Comparison of ENCODE assay signal across 8 cellular contexts in genomic region chr7:151027728-151028130, GRCh38. TPM values are rescaled to one million over a fixed set of nuclear protein-coding genes. Genes with fewer than 3 reads are reported as not detected.
DNase-seq lines count a peak whose midpoint lies in the region; ATAC-seq and TF ChIP-seq lines count a peak whose summit lies in the region.
"Not testable (repeated sequence)": the region's sequence is repeated elsewhere in the genome, so short reads cannot be mapped to it uniquely, and the experiment has no call there.

No MANE protein-coding gene starts in this region.

- not testable (repeated sequence) for H3K4me1 ChIP-seq in BE2C; naive thymus-derived CD4-positive, alpha-beta T cell (ENCODE audit: control insufficient read depth in 2 of 2, insufficient read depth in 2 of 2, low read length in 2 of 2)
- H3K4me1 ChIP-seq in right atrium auricular region = peaks cover 0 to 15% of the 10 kb centered on the region in 2 donors

- H3K27me3 Mint-ChIP-seq in activated CD4-positive, alpha-beta memory T cell treated with anti-CD3 and anti-CD28 coated beads, Interleukin-2, amount 10 ng/mL, durations not matched to agents 7 days and 5 days; chondrocyte (ENCODE audit: low read depth): not testable (repeated sequence)
- H3K27me3 Mint-ChIP-seq in naive thymus-derived CD4-positive, alpha-beta T cell = peaks cover 0 to 10% (median 0%) of the 10 kb centered on the region in 5 donors
- H3K27me3 Mint-ChIP-seq in stimulated activated naive B cell treated with anti-CD40 and anti-IgM and Interleukin-4, amounts not matched to agents 10 μg/mL and 1 μg/mL and 100 μg/mL, for 72 hours = peaks cover 16 to 22% of the 10 kb centered on the region in 2 donors

- H3K4me1 Mint-ChIP-seq in activated CD4-positive, alpha-beta memory T cell treated with anti-CD3 and anti-CD28 coated beads, Interleukin-2, amount 10 ng/mL, durations not matched to agents 7 days and 5 days = peaks cover 31% of the 10 kb centered on the region
- peaks cover 21% of the 10 kb centered on the region for H3K4me1 Mint-ChIP-seq in chondrocyte (ENCODE audit: low read depth)
- peaks cover 20 to 40% (median 29%) of the 10 kb centered on the region in 7 donors for H3K4me1 Mint-ChIP-seq in naive thymus-derived CD4-positive, alpha-beta T cell
- peaks cover 17 to 29% of the 10 kb centered on the region in 2 donors for H3K4me1 Mint-ChIP-seq in stimulated activated naive B cell treated with anti-CD40 and anti-IgM and Interleukin-4, amounts not matched to agents 10 μg/mL and 1 μg/mL and 100 μg/mL, for 72 hours

- H3K4me3 ChIP-seq in BE2C (ENCODE audit: low read depth, low read length) (peak overlapping the region; percentile 91), right atrium auricular region (peak overlapping the region; percentile 57 to 72)
- H3K4me3 ChIP-seq in naive thymus-derived CD4-positive, alpha-beta T cell (ENCODE audit: low read length) = peak overlapping the region; percentile 78

- POLR2A ChIA-PET in activated CD4-positive, alpha-beta memory T cell treated with anti-CD3 and anti-CD28 coated beads, Interleukin-2, amount 10 ng/mL, durations not matched to agents 7 days and 5 days (lab: Charles Lee) = interaction anchor here (1.3 to 2.0 kb wide), 11 partner anchors 11 to 61 kb away, joined by 3 to 50 read pairs (median 7); partner anchors contain the start of genes SLC4A2 and TMUB1
- POLR2A ChIA-PET in naive thymus-derived CD4-positive, alpha-beta T cell (lab: Charles Lee) = interaction anchor here (0.9 to 1.8 kb wide), 16 partner anchors 9 to 80 kb away, joined by 3 to 28 read pairs (median 7); partner anchors contain the start of genes CDK5, FASTK, SLC4A2 and TMUB1

- CTCF ChIA-PET in activated CD4-positive, alpha-beta memory T cell treated with anti-CD3 and anti-CD28 coated beads, Interleukin-2, amount 10 ng/mL, durations not matched to agents 7 days and 5 days (lab: Charles Lee) = interaction anchor here (0.9 to 2.1 kb wide), 22 partner anchors 9 to 129 kb away, joined by 3 to 38 read pairs (median 6); partner anchors contain the start of gene AGAP3
- CTCF ChIA-PET in naive thymus-derived CD4-positive, alpha-beta T cell (lab: Charles Lee) = interaction anchor here (0.6 to 2.1 kb wide), 5 partner anchors 9 to 65 kb away, joined by 3 to 12 read pairs (median 6); no protein-coding TSS in a partner anchor

- not testable (repeated sequence) for TF ChIP-seq CTCF in BE2C (IDR thresholded peaks at IDR 0.05; ENCODE audit: low read depth, low read length); chondrocyte (IDR thresholded peaks at IDR 0.05); right atrium auricular region (IDR thresholded peaks at IDR 0.05)

- intact Hi-C loops in naive thymus-derived CD4-positive, alpha-beta T cell (cut with micrococcal nuclease) = loop anchor here (1.0 to 10.0 kb wide), 14 partner anchors 9 to 1901 kb away; partner anchors contain the start of genes ABCF2 (in 2 of the 2), FASTK (in 2 of the 2), NUB1 (in 2 of the 2) and ACTR3C (in 1 of the 2)

- H3K9me3 ChIP-seq in BE2C; KOPT-K1 (ENCODE audit: insufficient read depth, low read length, poor library complexity, severe bottlenecking); right atrium auricular region; naive thymus-derived CD4-positive, alpha-beta T cell (ENCODE audit: control insufficient read depth in 2 of 3, low read length in 3 of 3): not testable (repeated sequence)

- not testable (repeated sequence) for DNase-seq in BE2C; activated CD4-positive, alpha-beta memory T cell treated with anti-CD3 and anti-CD28 coated beads, Interleukin-2, amount 10 ng/mL, durations not matched to agents 7 days and 5 days; chondrocyte (ENCODE audit: low spot score); right atrium auricular region (ENCODE audit: low spot score); naive thymus-derived CD4-positive, alpha-beta T cell; stimulated activated naive B cell treated with anti-CD40 and anti-IgM and Interleukin-4, amounts not matched to agents 10 μg/mL and 1 μg/mL and 100 μg/mL, for 72 hours

- not testable (repeated sequence) for H3K36me3 Mint-ChIP-seq in activated CD4-positive, alpha-beta memory T cell treated with anti-CD3 and anti-CD28 coated beads, Interleukin-2, amount 10 ng/mL, durations not matched to agents 7 days and 5 days (ENCODE audit: low read depth); chondrocyte (ENCODE audit: low read depth)
- H3K36me3 Mint-ChIP-seq in naive thymus-derived CD4-positive, alpha-beta T cell = peaks cover 0 to 11% (median 0%) of the 10 kb centered on the region in 5 donors
- H3K36me3 Mint-ChIP-seq in stimulated activated naive B cell treated with anti-CD40 and anti-IgM and Interleukin-4, amounts not matched to agents 10 μg/mL and 1 μg/mL and 100 μg/mL, for 72 hours = peaks cover 10 to 14% of the 10 kb centered on the region in 2 donors

- ATAC-seq in GM21717 (IDR thresholded peaks at IDR 0.05; ENCODE audit: unreplicated experiment) = peak; percentile 0
- peak; percentile 40 for ATAC-seq in naive thymus-derived CD4-positive, alpha-beta T cell
- ATAC-seq in stimulated activated naive B cell treated with anti-CD40 and anti-IgM and Interleukin-4, amounts not matched to agents 10 μg/mL and 1 μg/mL and 100 μg/mL, for 72 hours (replicated peaks) = peak; percentile 5 to 15

- peak overlapping the region; percentile 85 for H3K27ac Mint-ChIP-seq in activated CD4-positive, alpha-beta memory T cell treated with anti-CD3 and anti-CD28 coated beads, Interleukin-2, amount 10 ng/mL, durations not matched to agents 7 days and 5 days
- H3K27ac Mint-ChIP-seq in chondrocyte (ENCODE audit: unreplicated experiment) = peak overlapping the region; percentile 70
- peak overlapping the region; percentile 95 to 100 (median 99) for H3K27ac Mint-ChIP-seq in naive thymus-derived CD4-positive, alpha-beta T cell
- peak overlapping the region; percentile 97 for H3K27ac Mint-ChIP-seq in stimulated activated naive B cell treated with anti-CD40 and anti-IgM and Interleukin-4, amounts not matched to agents 10 μg/mL and 1 μg/mL and 100 μg/mL, for 72 hours

- peak overlapping the region; percentile 64 for H3K27ac ChIP-seq in KOPT-K1 (ENCODE audit: low read depth, low read length, poor library complexity, severe bottlenecking)
- H3K27ac ChIP-seq in right atrium auricular region = peak overlapping the region; percentile 77 to 87
- H3K27ac ChIP-seq in naive thymus-derived CD4-positive, alpha-beta T cell (ENCODE audit: low read depth, low read length) = peak overlapping the region; percentile 94

- not testable (repeated sequence) for H3K36me3 ChIP-seq in BE2C, right atrium auricular region
- H3K36me3 ChIP-seq in KOPT-K1 (ENCODE audit: insufficient read depth, low read length) = peaks cover 14% of the 10 kb centered on the region; the same call in 1 of the 2 replicates
- H3K36me3 ChIP-seq in naive thymus-derived CD4-positive, alpha-beta T cell (ENCODE audit: control insufficient read depth in 2 of 3, insufficient read depth in 3 of 3, low read length in 3 of 3) = peaks cover 0 to 14% (median 0%) of the 10 kb centered on the region in 3 experiments

- H3K27me3 ChIP-seq in BE2C; right atrium auricular region; naive thymus-derived CD4-positive, alpha-beta T cell (ENCODE audit: control insufficient read depth in 2 of 2, insufficient read depth in 2 of 2, low read length in 2 of 2): not testable (repeated sequence)

- peak overlapping the region; percentile 95 for H3K4me3 Mint-ChIP-seq in activated CD4-positive, alpha-beta memory T cell treated with anti-CD3 and anti-CD28 coated beads, Interleukin-2, amount 10 ng/mL, durations not matched to agents 7 days and 5 days
- peak overlapping the region; percentile 95 for H3K4me3 Mint-ChIP-seq in chondrocyte (ENCODE audit: unreplicated experiment)
- peak overlapping the region; percentile 83 to 98 (median 92) for H3K4me3 Mint-ChIP-seq in naive thymus-derived CD4-positive, alpha-beta T cell
- H3K4me3 Mint-ChIP-seq in stimulated activated naive B cell treated with anti-CD40 and anti-IgM and Interleukin-4, amounts not matched to agents 10 μg/mL and 1 μg/mL and 100 μg/mL, for 72 hours = peak overlapping the region; percentile 92 to 98

- H3K9me3 Mint-ChIP-seq in activated CD4-positive, alpha-beta memory T cell treated with anti-CD3 and anti-CD28 coated beads, Interleukin-2, amount 10 ng/mL, durations not matched to agents 7 days and 5 days; chondrocyte (ENCODE audit: low read depth); naive thymus-derived CD4-positive, alpha-beta T cell; stimulated activated naive B cell treated with anti-CD40 and anti-IgM and Interleukin-4, amounts not matched to agents 10 μg/mL and 1 μg/mL and 100 μg/mL, for 72 hours: not testable (repeated sequence)

RNA-seq across cellular contexts. Expression of gene ABCB8, which starts 0.5 kb away (rescaled TPM):
- 56.9 TPM for polyA plus RNA-seq in BE2C (2012; ENCODE audit: insufficient read depth, insufficient read length, low read depth)
- total RNA-seq in activated CD4-positive, alpha-beta memory T cell treated with anti-CD3 and anti-CD28 coated beads, Interleukin-2, amount 10 ng/mL, durations not matched to agents 7 days and 5 days = 10 to 100 TPM; 51.2 to 53.3 TPM
- total RNA-seq in chondrocyte (30.2 to 45.7 TPM (median 32.1 TPM) in 3 replicates), right atrium auricular region (10 to 100 TPM; 11.9 to 20.6 TPM)
- total RNA-seq in naive thymus-derived CD4-positive, alpha-beta T cell = 10 to 100 TPM; 59.7 to 88.0 (median 76.6) TPM
- polyA plus RNA-seq in naive thymus-derived CD4-positive, alpha-beta T cell = 10 to 100 TPM; 13.8 to 18.6 TPM

RNA-seq across cellular contexts. Expression of gene ATG9B, which starts 3.4 kb away (rescaled TPM):
- polyA plus RNA-seq in BE2C (2012; ENCODE audit: insufficient read depth, insufficient read length, low read depth) = 41.6 TPM
- 1 to 10 TPM; 7.9 to 8.6 TPM for total RNA-seq in activated CD4-positive, alpha-beta memory T cell treated with anti-CD3 and anti-CD28 coated beads, Interleukin-2, amount 10 ng/mL, durations not matched to agents 7 days and 5 days
- total RNA-seq in chondrocyte = 1.5 to 1.6 TPM in 2 of 3 replicates, not detected in the other
- total RNA-seq in right atrium auricular region = not detected
- total RNA-seq in naive thymus-derived CD4-positive, alpha-beta T cell = 10 to 100 TPM; 11.3 to 46.6 (median 20.9) TPM
- polyA plus RNA-seq in naive thymus-derived CD4-positive, alpha-beta T cell = 10 to 100 TPM; 27.0 to 49.4 TPM

RNA-seq across cellular contexts. Expression of gene ASIC3, which starts 20.6 kb away (rescaled TPM):
- 5.9 TPM for polyA plus RNA-seq in BE2C (2012; ENCODE audit: insufficient read depth, insufficient read length, low read depth)
- 1 to 10 TPM; 5.5 to 6.2 TPM for total RNA-seq in activated CD4-positive, alpha-beta memory T cell treated with anti-CD3 and anti-CD28 coated beads, Interleukin-2, amount 10 ng/mL, durations not matched to agents 7 days and 5 days
- total RNA-seq in chondrocyte = 2.2 to 4.9 TPM (median 2.4 TPM) in 3 replicates
- total RNA-seq in right atrium auricular region = 1 to 10 TPM; 1.1 to 1.2 TPM
- 10 to 100 TPM in 4 of 5 experiments, 1 to 10 TPM in 1; 6.7 to 17.7 (median 13.7) TPM for total RNA-seq in naive thymus-derived CD4-positive, alpha-beta T cell
- not detected for polyA plus RNA-seq in naive thymus-derived CD4-positive, alpha-beta T cell

RNA-seq across cellular contexts. Expression of gene CDK5, which starts 30.0 kb away (rescaled TPM):
- 56.3 TPM for polyA plus RNA-seq in BE2C (2012; ENCODE audit: insufficient read depth, insufficient read length, low read depth)
- 10 to 100 TPM; 17.6 to 18.2 TPM for total RNA-seq in activated CD4-positive, alpha-beta memory T cell treated with anti-CD3 and anti-CD28 coated beads, Interleukin-2, amount 10 ng/mL, durations not matched to agents 7 days and 5 days
- total RNA-seq in chondrocyte (23.9 to 25.4 TPM (median 24.0 TPM) in 3 replicates), right atrium auricular region (1 to 10 TPM; 4.4 to 4.9 TPM)
- total RNA-seq in naive thymus-derived CD4-positive, alpha-beta T cell = 10 to 100 TPM in 1 of 5 experiments, 1 to 10 TPM in 4; 4.2 to 20.2 (median 5.6) TPM
- polyA plus RNA-seq in naive thymus-derived CD4-positive, alpha-beta T cell = 1 to 10 TPM; 7.7 to 9.1 TPM

RNA-seq across cellular contexts. Expression of gene SLC4A2, which starts 31.7 kb away (rescaled TPM):
- polyA plus RNA-seq in BE2C (2012; ENCODE audit: insufficient read depth, insufficient read length, low read depth) = 621 TPM
- total RNA-seq in activated CD4-positive, alpha-beta memory T cell treated with anti-CD3 and anti-CD28 coated beads, Interleukin-2, amount 10 ng/mL, durations not matched to agents 7 days and 5 days = 100 to 1,000 TPM in 1 of 2 experiments, 10 to 100 TPM in 1; 94.6 to 109 TPM
- 340 to 379 TPM (median 371 TPM) in 3 replicates for total RNA-seq in chondrocyte
- 100 to 1,000 TPM in 1 of 2 donors, 10 to 100 TPM in 1; 55.3 to 114 TPM for total RNA-seq in right atrium auricular region
- 100 to 1,000 TPM in 1 of 5 experiments, 10 to 100 TPM in 4; 38.7 to 125 (median 65.9) TPM for total RNA-seq in naive thymus-derived CD4-positive, alpha-beta T cell
- 10 to 100 TPM in 1 of 2 donors, 1 to 10 TPM in 1; 7.9 to 12.1 TPM for polyA plus RNA-seq in naive thymus-derived CD4-positive, alpha-beta T cell
